Comparison of ENCODE assay signal across 11 cellular contexts in genomic region chr1:15424146-15424667, GRCh38. TPM values are rescaled to one million over a fixed set of nuclear protein-coding genes. Genes with fewer than 3 reads are reported as not detected.
DNase-seq lines count a peak whose midpoint lies in the region; ATAC-seq and TF ChIP-seq lines count a peak whose summit lies in the region.
"Had no signal": no experiment of that assay in that cellular context is flagged by ENCODE, and none has a peak within 500 bp of the region (broad histone marks: within the 10 kb centered on the region; RNA-seq: fewer than 3 reads in every experiment).

No MANE protein-coding gene starts in this region.

- peak overlapping the region; percentile 88 for H3K27ac Mint-ChIP-seq in T-helper 17 cell

- H3K4me3 Mint-ChIP-seq in T-helper 17 cell = no peak overlapping the region
- H3K4me3 Mint-ChIP-seq: naive thymus-derived CD4-positive, alpha-beta T cell had no signal

- POLR2A ChIA-PET in A673 (lab: Charles Lee; ENCODE audit: low non-redundant PET) = no interaction called here

- H3K27ac ChIP-seq in A673 (ENCODE audit: low read depth, low read length, poor library complexity, severe bottlenecking) = no peak overlapping the region

- BruUV-seq in A673 (replicated peaks; lab: Mats Ljungman, UMichigan) = no TSS peak

- H3K4me1 ChIP-seq in A673 (ENCODE audit: insufficient read depth, low read length, poor library complexity, severe bottlenecking) = peaks cover 4% of the 10 kb centered on the region

- peaks cover 8% of the 10 kb centered on the region for H3K36me3 Mint-ChIP-seq in T-helper 17 cell (ENCODE audit: low read depth)

- peaks cover 28% of the 10 kb centered on the region for H3K4me1 Mint-ChIP-seq in T-helper 17 cell

- no peaks in the 10 kb centered on the region for H3K27me3 Mint-ChIP-seq in T-helper 17 cell
- H3K27me3 Mint-ChIP-seq: naive thymus-derived CD4-positive, alpha-beta T cell had no signal

- ATAC-seq in T-helper 17 cell (no peak), GM19328 (IDR thresholded peaks at IDR 0.05; ENCODE audit: unreplicated experiment) (no peak)
- ATAC-seq: naive thymus-derived CD4-positive, alpha-beta T cell had no signal

- H3K27me3 ChIP-seq in A673 (replicated peaks; ENCODE audit: insufficient read depth, low read depth, low read length, poor library complexity) = no peaks in the 10 kb centered on the region

- CTCF ChIA-PET in A673 (lab: Charles Lee) = no interaction called here

- no peaks in the 10 kb centered on the region for H3K36me3 ChIP-seq in A673 (ENCODE audit: insufficient read depth, low read length, poor library complexity, severe bottlenecking)

- intact Hi-C loops in A673 (cut with micrococcal nuclease; ENCODE audit: unreplicated experiment) = no loop called here

- H3K9me3 ChIP-seq in T-helper 17 cell (ENCODE audit: control insufficient read depth, low read length, poor library complexity, severe bottlenecking) (no peaks in the 10 kb centered on the region), A673 (ENCODE audit: low read depth, low read length, poor library complexity, severe bottlenecking) (no peaks in the 10 kb centered on the region)

- no peak overlapping the region for H3K4me3 ChIP-seq in A673 (ENCODE audit: low read depth, low read length, poor library complexity, severe bottlenecking)

- TF ChIP-seq CTCF in A673 (conservative IDR thresholded peaks at IDR 0.05; ENCODE audit: low read depth, low read length) = no peak

- DNase-seq in DMS153 (lab: John Stamatoyannopoulos, UW) = peak; percentile 97
- peak; percentile 93 for DNase-seq in NCI-H146 (lab: John Stamatoyannopoulos, UW)
- no peak for DNase-seq in T-helper 17 cell
- peak; percentile 72 for DNase-seq in myocyte (ENCODE audit: low read depth)
- DNase-seq in AG08396 (ENCODE audit: low spot score) = no peak
- DNase-seq in A673 (ENCODE audit: low spot score) = no peak
- no peak for DNase-seq in activated CD4-positive, alpha-beta T cell treated with anti-CD3 and anti-CD28 coated beads, Interleukin-2, amount 50 U/mL, for 1 hour
- DNase-seq: activated CD4-positive, alpha-beta T cell treated with anti-CD3 and anti-CD28 coated beads for 1 hour; foreskin melanocyte; naive thymus-derived CD4-positive, alpha-beta T cell had no signal

RNA-seq across cellular contexts. Expression of gene CTRC, which starts 14.0 kb away (rescaled TPM):
- total RNA-seq in T-helper 17 cell (1 to 10 TPM; 2.7 to 2.9 TPM), myocyte (0.21 and 0.72 TPM in 2 replicates), A673 (2021) (0.52 and 0.95 TPM in 2 replicates)
- polyA plus RNA-seq in myocyte (2012) = 0.30 TPM
- polyA plus RNA-seq: naive thymus-derived CD4-positive, alpha-beta T cell had no signal

RNA-seq across cellular contexts. Expression of gene EFHD2, which starts 14.5 kb away (rescaled TPM):
- total RNA-seq in T-helper 17 cell (100 to 1,000 TPM; 135 to 197 TPM), myocyte (84.4 and 207 TPM in 2 replicates), A673 (2021) (30.6 and 32.5 TPM in 2 replicates)
- 18.9 TPM for polyA plus RNA-seq in myocyte (2012)

RNA-seq across cellular contexts. Expression of gene CELA2A, which starts 32.3 kb away (rescaled TPM):
- total RNA-seq in T-helper 17 cell = not detected
- total RNA-seq in myocyte = 0.57 TPM in 1 of 2 replicates, not detected in the other
- not detected for polyA plus RNA-seq in myocyte (2012)
- total RNA-seq in A673 (2021) = not detected in 2 replicates
- total RNA-seq: naive thymus-derived CD4-positive, alpha-beta T cell had no signal
- polyA plus RNA-seq: naive thymus-derived CD4-positive, alpha-beta T cell had no signal

RNA-seq across cellular contexts. Expression of gene CELA2B, which starts 51.7 kb away (rescaled TPM):
- total RNA-seq in T-helper 17 cell (not detected), myocyte (0.78 and 3.7 TPM in 2 replicates), A673 (2021) (not detected in 2 replicates)
- 1.5 TPM for polyA plus RNA-seq in myocyte (2012)
- total RNA-seq: naive thymus-derived CD4-positive, alpha-beta T cell had no signal
- polyA plus RNA-seq: naive thymus-derived CD4-positive, alpha-beta T cell had no signal

Comparison
In these comparisons a context has a peak if more than half of its experiments do, and no peak if none do; other contexts are left out.
1. DNase-seq: peak in DMS153 (single experiment), NCI-H146 (single experiment) and myocyte (single experiment); none in T-helper 17 cell (0 of 3), AG08396 (single experiment), A673 (single experiment) and activated CD4-positive, alpha-beta T cell treated with anti-CD3 and anti-CD28 coated beads, Interleukin-2, amount 50 U/mL, for 1 hour (single experiment).